8 cellular contexts compared by ENCODE assay signal in the genomic region with DNA sequence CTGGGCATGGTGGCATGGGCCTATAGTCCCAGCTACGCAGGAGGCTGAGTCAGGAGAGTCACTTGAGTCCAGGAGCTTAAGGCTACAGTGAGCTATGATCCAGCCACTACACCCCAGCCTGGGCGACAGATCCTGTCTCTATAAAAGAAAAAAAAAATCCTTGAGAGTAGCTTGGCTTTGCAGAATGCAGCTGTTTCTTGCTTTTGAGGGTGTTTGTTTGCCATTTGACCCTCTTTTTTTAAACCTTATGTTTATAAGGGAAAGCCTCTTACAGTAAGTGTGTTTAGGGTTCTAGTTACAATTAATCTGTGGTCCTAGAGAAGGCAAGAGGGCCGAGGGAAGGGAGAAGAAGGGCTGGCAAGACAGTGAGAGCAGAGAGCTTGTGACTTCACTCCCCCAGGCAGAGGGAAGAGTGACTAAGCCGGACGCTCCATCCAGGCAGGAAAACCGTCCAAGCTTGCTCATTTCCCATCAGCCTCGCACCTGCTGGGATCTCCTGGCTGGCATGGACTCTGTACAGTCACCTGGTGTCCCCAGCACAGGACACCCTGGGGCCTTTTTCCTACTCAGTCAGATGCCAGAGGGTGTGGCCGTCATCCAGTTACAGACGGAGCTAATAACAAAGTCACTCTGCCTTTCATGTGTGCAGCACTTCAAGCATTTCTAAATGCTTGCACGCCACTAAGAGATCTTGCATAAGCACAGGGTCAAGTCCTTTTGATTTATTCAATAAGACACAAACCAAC. TPM values are rescaled to one million over a fixed set of nuclear protein-coding genes. Genes with fewer than 3 reads are reported as not detected.
A peak's percentile ranks its signal among the peaks of the same experiment; 100 is the strongest.
DNase-seq lines count a peak whose midpoint lies in the region; ATAC-seq and TF ChIP-seq lines count a peak whose summit lies in the region.

No MANE protein-coding gene starts in this region.

- no peaks in the 10 kb centered on the region for H3K27me3 ChIP-seq in uterus

- H3K4me3 Mint-ChIP-seq in chondrocyte (ENCODE audit: unreplicated experiment), result no peak overlapping the region

- DNase-seq in DMS79 treated with DMSO at 0.1 percent for 48 hours (lab: John Stamatoyannopoulos, UW), result peak; percentile 99
- DNase-seq in NCI-H345 (lab: John Stamatoyannopoulos, UW), result peak; percentile 94
- DNase-seq in chondrocyte (ENCODE audit: low spot score), result no peak
- peak; percentile 82 for DNase-seq in medulla oblongata (ENCODE audit: extremely low spot score)
- DNase-seq in uterus, result peak; percentile 78 to 86
- DNase-seq in stimulated activated CD4-positive, alpha-beta T cell treated with anti-CD3 and anti-CD28 coated beads, Interleukin-2, amount 100 ng/mL, for 24 hours, result no peak
- no peak for DNase-seq in midbrain (lab: John Stamatoyannopoulos, UW)

- peaks cover 11 to 15% of the 10 kb centered on the region in 2 donors for H3K4me1 ChIP-seq in uterus

- no peak overlapping the region for H3K4me3 ChIP-seq in uterus

- no peaks in the 10 kb centered on the region for H3K27me3 Mint-ChIP-seq in chondrocyte (ENCODE audit: low read depth)

- no peaks in the 10 kb centered on the region for H3K9me3 Mint-ChIP-seq in chondrocyte (ENCODE audit: low read depth)

- no peak for ATAC-seq in HG03342 (IDR thresholded peaks at IDR 0.05; ENCODE audit: unreplicated experiment)

- peak overlapping the region; percentile 99 for H3K27ac Mint-ChIP-seq in chondrocyte (ENCODE audit: unreplicated experiment)

- no peaks in the 10 kb centered on the region for H3K9me3 ChIP-seq in uterus

- H3K36me3 Mint-ChIP-seq in chondrocyte (ENCODE audit: low read depth), result no peaks in the 10 kb centered on the region

- intact Hi-C loops in uterus (cut with DNase I; ENCODE audit: low total_unique reads), result no loop called here

- TF ChIP-seq CTCF in chondrocyte (IDR thresholded peaks at IDR 0.05), result no peak
- no peak for TF ChIP-seq CTCF in uterus (IDR thresholded peaks at IDR 0.05)

- no peak for TF ChIP-seq POLR2A in uterus (IDR thresholded peaks at IDR 0.05)

- peaks cover 35% of the 10 kb centered on the region for H3K4me1 Mint-ChIP-seq in chondrocyte (ENCODE audit: low read depth)

- peak overlapping the region; percentile 82 to 87 for H3K27ac ChIP-seq in uterus

- H3K36me3 ChIP-seq in uterus, result no peaks in the 10 kb centered on the region

RNA-seq across cellular contexts. Expression of gene PSEN2, which starts 55.5 kb away (rescaled TPM):
- total RNA-seq in chondrocyte (14.5 to 21.0 TPM (median 19.5 TPM) in 3 replicates), uterus (10 to 100 TPM; 12.8 to 80.9 (median 31.3) TPM)

Comparison
In these comparisons a context has a peak if more than half of its experiments do, and no peak if none do; other contexts are left out.
1. DNase-seq: peak in DMS79 treated with DMSO at 0.1 percent for 48 hours (single experiment), NCI-H345 (single experiment), medulla oblongata (single experiment) and uterus (2 of 2); none in chondrocyte (single experiment), stimulated activated CD4-positive, alpha-beta T cell treated with anti-CD3 and anti-CD28 coated beads, Interleukin-2, amount 100 ng/mL, for 24 hours (0 of 2) and midbrain (single experiment).